ENCODE assay signal across 8 cellular contexts in the genomic region with DNA sequence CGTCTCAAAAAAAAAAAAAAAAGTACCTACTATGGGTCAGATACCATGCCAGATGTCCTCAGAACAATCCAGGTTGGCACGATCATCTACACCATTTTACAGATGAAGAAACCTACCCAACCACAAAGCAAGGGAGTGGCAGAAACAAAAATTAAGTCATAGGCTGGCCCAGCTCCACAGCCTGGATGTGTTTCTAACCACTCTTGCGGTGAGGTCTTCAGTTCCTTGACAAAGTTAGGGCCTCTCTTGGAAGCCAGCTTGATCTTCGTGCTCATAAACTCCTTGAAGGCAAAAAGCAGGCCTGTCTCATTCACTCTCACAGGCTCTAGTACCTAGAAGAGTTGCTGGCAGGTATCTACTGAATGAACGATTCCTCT. TPM values are rescaled to one million over a fixed set of nuclear protein-coding genes. Genes with fewer than 3 reads are reported as not detected.
DNase-seq lines count a peak whose midpoint lies in the region; ATAC-seq and TF ChIP-seq lines count a peak whose summit lies in the region.

No MANE protein-coding gene starts in this region.

- no peaks in the 10 kb centered on the region for H3K27me3 ChIP-seq in upper lobe of right lung
- no peaks in the 10 kb centered on the region for H3K27me3 ChIP-seq in A673 (replicated peaks; ENCODE audit: insufficient read depth, low read depth, low read length, poor library complexity)

- TF ChIP-seq CTCF in upper lobe of right lung (IDR thresholded peaks at IDR 0.05) (no peak), A673 (conservative IDR thresholded peaks at IDR 0.05; ENCODE audit: low read depth, low read length) (no peak)

- intact Hi-C loops in left ventricle myocardium superior (cut with micrococcal nuclease) (no loop called here), upper lobe of right lung (cut with DNase I) (no loop called here), A673 (cut with micrococcal nuclease; ENCODE audit: unreplicated experiment) (no loop called here)

- H3K9me3 ChIP-seq in upper lobe of right lung = no peaks in the 10 kb centered on the region
- no peaks in the 10 kb centered on the region for H3K9me3 ChIP-seq in A673 (ENCODE audit: low read depth, low read length, poor library complexity, severe bottlenecking)

- H3K4me1 ChIP-seq in upper lobe of right lung (peaks cover 73% of the 10 kb centered on the region), A673 (ENCODE audit: insufficient read depth, low read length, poor library complexity, severe bottlenecking) (peaks cover 27% of the 10 kb centered on the region)

- H3K27ac ChIP-seq in upper lobe of right lung (peak overlapping the region; percentile 24), A673 (ENCODE audit: low read depth, low read length, poor library complexity, severe bottlenecking) (no peak overlapping the region)

- no peaks in the 10 kb centered on the region for H3K27me3 Mint-ChIP-seq in activated T-cell treated with anti-CD3 and anti-CD28 coated beads, Interleukin-2, amount 50 U/mL, for 72 hours (ENCODE audit: low read depth)
- no peaks in the 10 kb centered on the region for H3K27me3 Mint-ChIP-seq in activated CD4-positive, alpha-beta memory T cell treated with anti-CD3 and anti-CD28 coated beads, Interleukin-2, amount 10 ng/mL, durations not matched to agents 7 days and 5 days

- H3K4me3 ChIP-seq in upper lobe of right lung (no peak overlapping the region), A673 (ENCODE audit: low read depth, low read length, poor library complexity, severe bottlenecking) (no peak overlapping the region)

- H3K36me3 ChIP-seq in upper lobe of right lung (peaks cover 6% of the 10 kb centered on the region), A673 (ENCODE audit: insufficient read depth, low read length, poor library complexity, severe bottlenecking) (no peaks in the 10 kb centered on the region)

- peak overlapping the region; percentile 64 to 85 for H3K4me3 Mint-ChIP-seq in activated T-cell treated with anti-CD3 and anti-CD28 coated beads, Interleukin-2, amount 50 U/mL, for 72 hours
- H3K4me3 Mint-ChIP-seq in activated CD4-positive, alpha-beta memory T cell treated with anti-CD3 and anti-CD28 coated beads, Interleukin-2, amount 10 ng/mL, durations not matched to agents 7 days and 5 days = peak overlapping the region; percentile 2

- H3K36me3 Mint-ChIP-seq in activated T-cell treated with anti-CD3 and anti-CD28 coated beads, Interleukin-2, amount 50 U/mL, for 72 hours (ENCODE audit: insufficient read depth in 2 of 2) = peaks cover 6 to 10% of the 10 kb centered on the region in 2 donors
- peaks cover 42% of the 10 kb centered on the region for H3K36me3 Mint-ChIP-seq in activated CD4-positive, alpha-beta memory T cell treated with anti-CD3 and anti-CD28 coated beads, Interleukin-2, amount 10 ng/mL, durations not matched to agents 7 days and 5 days (ENCODE audit: low read depth)

- H3K27ac Mint-ChIP-seq in activated T-cell treated with anti-CD3 and anti-CD28 coated beads, Interleukin-2, amount 50 U/mL, for 72 hours = peak overlapping the region; percentile 82
- peak overlapping the region; percentile 71 for H3K27ac Mint-ChIP-seq in activated CD4-positive, alpha-beta memory T cell treated with anti-CD3 and anti-CD28 coated beads, Interleukin-2, amount 10 ng/mL, durations not matched to agents 7 days and 5 days

- H3K4me1 Mint-ChIP-seq in activated T-cell treated with anti-CD3 and anti-CD28 coated beads, Interleukin-2, amount 50 U/mL, for 72 hours (ENCODE audit: low read depth) = peaks cover 54% of the 10 kb centered on the region
- peaks cover 74% of the 10 kb centered on the region for H3K4me1 Mint-ChIP-seq in activated CD4-positive, alpha-beta memory T cell treated with anti-CD3 and anti-CD28 coated beads, Interleukin-2, amount 10 ng/mL, durations not matched to agents 7 days and 5 days

- no TSS peak for BruUV-seq in A673 (replicated peaks; lab: Mats Ljungman, UMichigan)

- DNase-seq in activated T-cell treated with anti-CD3 and anti-CD28 coated beads, Interleukin-2, amount 50 U/mL, for 72 hours = peak; percentile 27 to 39
- DNase-seq in activated T-cell treated with anti-CD3 and anti-CD28 coated beads, Interleukin-2, amount 50 U/mL, for 1 hour = no peak
- peak; percentile 43 for DNase-seq in activated CD4-positive, alpha-beta memory T cell treated with anti-CD3 and anti-CD28 coated beads, Interleukin-2, amount 10 ng/mL, durations not matched to agents 7 days and 5 days
- peak; percentile 50 for DNase-seq in left ventricle myocardium superior
- DNase-seq in upper lobe of right lung = no peak
- DNase-seq in HEK293T (ENCODE audit: extremely low spot score) = no peak
- DNase-seq in A673 (ENCODE audit: low spot score) = no peak

- POLR2A ChIA-PET in activated CD4-positive, alpha-beta memory T cell treated with anti-CD3 and anti-CD28 coated beads, Interleukin-2, amount 10 ng/mL, durations not matched to agents 7 days and 5 days (lab: Charles Lee) = interaction anchor here (0.8 to 3.2 kb wide), 12 partner anchors 10 to 137 kb away, joined by 3 to 23 read pairs (median 4); a partner anchor contains a TSS
- POLR2A ChIA-PET in HEK293T (lab: Yijun Ruan, JAX) (no interaction called here), A673 (lab: Charles Lee; ENCODE audit: low non-redundant PET) (no interaction called here)

- peak; percentile 21 to 25 for ATAC-seq in activated T-cell treated with anti-CD3 and anti-CD28 coated beads, Interleukin-2, amount 50 U/mL, for 72 hours (replicated peaks in 1 of 2)
- ATAC-seq in left ventricle myocardium superior = peak; percentile 50
- ATAC-seq in upper lobe of right lung = peak; percentile 60
- ATAC-seq in GM18517 (IDR thresholded peaks at IDR 0.05; ENCODE audit: unreplicated experiment) = no peak

- CTCF ChIA-PET in activated CD4-positive, alpha-beta memory T cell treated with anti-CD3 and anti-CD28 coated beads, Interleukin-2, amount 10 ng/mL, durations not matched to agents 7 days and 5 days (lab: Charles Lee) = interaction anchor here (0.8 to 2.2 kb wide), 5 partner anchors 52 to 93 kb away, joined by 3 to 10 read pairs (median 4); a partner anchor contains a TSS
- CTCF ChIA-PET in HEK293T (lab: Yijun Ruan, JAX) (no interaction called here), A673 (lab: Charles Lee) (no interaction called here)

- H3K9me3 Mint-ChIP-seq in activated T-cell treated with anti-CD3 and anti-CD28 coated beads, Interleukin-2, amount 50 U/mL, for 72 hours = peaks cover 0 to 4% of the 10 kb centered on the region in 2 donors
- H3K9me3 Mint-ChIP-seq in activated CD4-positive, alpha-beta memory T cell treated with anti-CD3 and anti-CD28 coated beads, Interleukin-2, amount 10 ng/mL, durations not matched to agents 7 days and 5 days = no peaks in the 10 kb centered on the region

TF ChIP-seq in HEK293T, 16 proteins besides CTCF, POLR2A, EP300 and RAD21:
- TF ChIP-seq FOXM1 (IDR thresholded peaks at IDR 0.05; ENCODE audit: borderline replicate concordance) (no peak), L3MBTL2 (conservative IDR thresholded peaks at IDR 0.05) (no peak), TARDBP (IDR thresholded peaks at IDR 0.05) (no peak), HDGF (IDR thresholded peaks at IDR 0.05; ENCODE audit: borderline replicate concordance) (no peak), ARNT (IDR thresholded peaks at IDR 0.05) (no peak), FOXK2 (IDR thresholded peaks at IDR 0.05) (no peak), CTBP1 (IDR thresholded peaks at IDR 0.05; ENCODE audit: borderline replicate concordance) (no peak), BHLHE40 (IDR thresholded peaks at IDR 0.05; ENCODE audit: borderline replicate concordance) (no peak), FOXA1 (IDR thresholded peaks at IDR 0.05) (no peak), NFRKB (IDR thresholded peaks at IDR 0.05) (no peak), LEF1 (IDR thresholded peaks at IDR 0.05; ENCODE audit: borderline replicate concordance) (no peak), ZNF384 (IDR thresholded peaks at IDR 0.05) (no peak), SP1 (IDR thresholded peaks at IDR 0.05) (no peak), ELF4 (IDR thresholded peaks at IDR 0.05) (no peak)
- TF ChIP-seq, protein P1, sequence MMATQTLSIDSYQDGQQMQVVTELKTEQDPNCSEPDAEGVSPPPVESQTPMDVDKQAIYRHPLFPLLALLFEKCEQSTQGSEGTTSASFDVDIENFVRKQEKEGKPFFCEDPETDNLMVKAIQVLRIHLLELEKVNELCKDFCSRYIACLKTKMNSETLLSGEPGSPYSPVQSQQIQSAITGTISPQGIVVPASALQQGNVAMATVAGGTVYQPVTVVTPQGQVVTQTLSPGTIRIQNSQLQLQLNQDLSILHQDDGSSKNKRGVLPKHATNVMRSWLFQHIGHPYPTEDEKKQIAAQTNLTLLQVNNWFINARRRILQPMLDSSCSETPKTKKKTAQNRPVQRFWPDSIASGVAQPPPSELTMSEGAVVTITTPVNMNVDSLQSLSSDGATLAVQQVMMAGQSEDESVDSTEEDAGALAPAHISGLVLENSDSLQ (IDR thresholded peaks at IDR 0.05) = no peak

RNA-seq across cellular contexts. Expression of a gene that starts 6.2 kb away (rescaled TPM):
- 10 to 100 TPM; 85.5 to 86.6 TPM for total RNA-seq in activated T-cell treated with anti-CD3 and anti-CD28 coated beads, Interleukin-2, amount 50 U/mL, for 72 hours
- total RNA-seq in activated CD4-positive, alpha-beta memory T cell treated with anti-CD3 and anti-CD28 coated beads, Interleukin-2, amount 10 ng/mL, durations not matched to agents 7 days and 5 days = 10 to 100 TPM; 95.3 to 97.8 TPM
- total RNA-seq in left ventricle myocardium superior (52.1 TPM), upper lobe of right lung (161 TPM), A673 (2021) (126 and 142 TPM in 2 replicates)

RNA-seq across cellular contexts. Expression of a gene that starts 51.1 kb away (rescaled TPM):
- 10 to 100 TPM; 23.6 to 24.3 TPM for total RNA-seq in activated T-cell treated with anti-CD3 and anti-CD28 coated beads, Interleukin-2, amount 50 U/mL, for 72 hours
- 10 to 100 TPM; 18.0 to 19.0 TPM for total RNA-seq in activated CD4-positive, alpha-beta memory T cell treated with anti-CD3 and anti-CD28 coated beads, Interleukin-2, amount 10 ng/mL, durations not matched to agents 7 days and 5 days
- 11.3 TPM for total RNA-seq in left ventricle myocardium superior
- 21.2 TPM for total RNA-seq in upper lobe of right lung
- total RNA-seq in A673 (2021) = 33.8 and 40.4 TPM in 2 replicates

RNA-seq across cellular contexts. Expression of a gene that starts 53.1 kb away (rescaled TPM):
- 10 to 100 TPM; 12.5 to 13.4 TPM for total RNA-seq in activated T-cell treated with anti-CD3 and anti-CD28 coated beads, Interleukin-2, amount 50 U/mL, for 72 hours
- 10 to 100 TPM in 1 of 2 experiments, 1 to 10 TPM in 1; 9.3 to 11.0 TPM for total RNA-seq in activated CD4-positive, alpha-beta memory T cell treated with anti-CD3 and anti-CD28 coated beads, Interleukin-2, amount 10 ng/mL, durations not matched to agents 7 days and 5 days
- 22.0 TPM for total RNA-seq in left ventricle myocardium superior
- total RNA-seq in upper lobe of right lung = 15.3 TPM
- total RNA-seq in A673 (2021) = 32.7 and 38.9 TPM in 2 replicates

RNA-seq across cellular contexts. Expression of a gene that starts 53.5 kb away (rescaled TPM):
- total RNA-seq in activated T-cell treated with anti-CD3 and anti-CD28 coated beads, Interleukin-2, amount 50 U/mL, for 72 hours = 10 to 100 TPM; 58.8 to 63.4 TPM
- 10 to 100 TPM; 36.6 to 39.7 TPM for total RNA-seq in activated CD4-positive, alpha-beta memory T cell treated with anti-CD3 and anti-CD28 coated beads, Interleukin-2, amount 10 ng/mL, durations not matched to agents 7 days and 5 days
- total RNA-seq in left ventricle myocardium superior (73.8 TPM), upper lobe of right lung (42.3 TPM), A673 (2021) (121 and 124 TPM in 2 replicates)

Comparison
In these comparisons a context has a peak if more than half of its experiments do, and no peak if none do; other contexts are left out.
1. DNase-seq: peak in activated T-cell treated with anti-CD3 and anti-CD28 coated beads, Interleukin-2, amount 50 U/mL, for 72 hours (2 of 2), activated CD4-positive, alpha-beta memory T cell treated with anti-CD3 and anti-CD28 coated beads, Interleukin-2, amount 10 ng/mL, durations not matched to agents 7 days and 5 days (single experiment) and left ventricle myocardium superior (single experiment); none in activated T-cell treated with anti-CD3 and anti-CD28 coated beads, Interleukin-2, amount 50 U/mL, for 1 hour (single experiment), upper lobe of right lung (single experiment), HEK293T (single experiment) and A673 (single experiment).